In genomic region chr11:76783901-76784813, GRCh38 we compare ENCODE assay signal across 8 cellular contexts. TPM values are rescaled to one million over a fixed set of nuclear protein-coding genes. Genes with fewer than 3 reads are reported as not detected.
DNase-seq lines count a peak whose midpoint lies in the region; ATAC-seq and TF ChIP-seq lines count a peak whose summit lies in the region.

No MANE protein-coding gene starts in this region.

- no peaks in the 10 kb centered on the region for H3K9me3 ChIP-seq in SJCRH30 (replicated peaks)
- H3K9me3 ChIP-seq in naive thymus-derived CD4-positive, alpha-beta T cell (ENCODE audit: control insufficient read depth in 2 of 3, low read length in 3 of 3), result no peaks in the 10 kb centered on the region

- intact Hi-C loops in naive thymus-derived CD4-positive, alpha-beta T cell (cut with micrococcal nuclease), result loop anchor here in 1 of 2 donors (2.0 to 10.0 kb wide), 2 partner anchors 15 to 339 kb away; partner anchors contain the start of gene EMSY

- POLR2A ChIA-PET in naive thymus-derived CD4-positive, alpha-beta T cell (lab: Charles Lee), result no interaction called here

- H3K27ac ChIP-seq in SJCRH30, result peak overlapping the region; percentile 83
- no peak overlapping the region for H3K27ac ChIP-seq in naive thymus-derived CD4-positive, alpha-beta T cell (ENCODE audit: low read depth, low read length)

- no peak for DNase-seq in T-helper 1 cell
- peak; percentile 85 for DNase-seq in SJCRH30
- DNase-seq in erythroblast (lab: John Stamatoyannopoulos, UW), result peak; percentile 80 to 81
- DNase-seq in naive thymus-derived CD4-positive, alpha-beta T cell, result no peak

- H3K4me1 Mint-ChIP-seq in T-helper 1 cell treated with Interleukin-12 subunit alpha and Interleukin-12 subunit beta and Interleukin-4 antibody, amounts not matched to agents 30 μg/mL and 1 μg/mL, for 36 hours (ENCODE audit: low read depth), result peaks cover 10% of the 10 kb centered on the region
- H3K4me1 Mint-ChIP-seq in naive thymus-derived CD4-positive, alpha-beta T cell, result peaks cover 4 to 16% (median 8%) of the 10 kb centered on the region in 7 donors

- ATAC-seq in naive thymus-derived CD4-positive, alpha-beta T cell, result no peak
- no peak for ATAC-seq in HG03432 (IDR thresholded peaks at IDR 0.05; ENCODE audit: unreplicated experiment)
- no peak for ATAC-seq in GM21381 (IDR thresholded peaks at IDR 0.05; ENCODE audit: unreplicated experiment)
- no peak for ATAC-seq in HG03571 (IDR thresholded peaks at IDR 0.05; ENCODE audit: unreplicated experiment)

- CTCF ChIA-PET in naive thymus-derived CD4-positive, alpha-beta T cell (lab: Charles Lee), result no interaction called here

- H3K27ac Mint-ChIP-seq in T-helper 1 cell treated with Interleukin-12 subunit alpha and Interleukin-12 subunit beta and Interleukin-4 antibody, amounts not matched to agents 30 μg/mL and 1 μg/mL, for 36 hours, result no peak overlapping the region
- no peak overlapping the region for H3K27ac Mint-ChIP-seq in naive thymus-derived CD4-positive, alpha-beta T cell

- H3K4me1 ChIP-seq in SJCRH30, result no peaks in the 10 kb centered on the region
- H3K4me1 ChIP-seq in naive thymus-derived CD4-positive, alpha-beta T cell (ENCODE audit: control insufficient read depth in 2 of 2, insufficient read depth in 2 of 2, low read length in 2 of 2), result peaks cover 0 to 4% of the 10 kb centered on the region in 2 donors

- H3K4me3 ChIP-seq in SJCRH30, result peak overlapping the region; percentile 97
- H3K4me3 ChIP-seq in naive thymus-derived CD4-positive, alpha-beta T cell (ENCODE audit: low read length), result no peak overlapping the region

- H3K9me3 Mint-ChIP-seq in T-helper 1 cell treated with Interleukin-12 subunit alpha and Interleukin-12 subunit beta and Interleukin-4 antibody, amounts not matched to agents 30 μg/mL and 1 μg/mL, for 36 hours, result no peaks in the 10 kb centered on the region
- H3K9me3 Mint-ChIP-seq in naive thymus-derived CD4-positive, alpha-beta T cell, result peaks cover 0 to 1% (median 0%) of the 10 kb centered on the region in 11 donors

- H3K36me3 ChIP-seq in SJCRH30, result no peaks in the 10 kb centered on the region
- H3K36me3 ChIP-seq in naive thymus-derived CD4-positive, alpha-beta T cell (ENCODE audit: control insufficient read depth in 2 of 3, insufficient read depth in 3 of 3, low read length in 3 of 3), result no peaks in the 10 kb centered on the region

- H3K27me3 ChIP-seq in SJCRH30, result no peaks in the 10 kb centered on the region
- peaks cover 4 to 8% of the 10 kb centered on the region in 2 donors for H3K27me3 ChIP-seq in naive thymus-derived CD4-positive, alpha-beta T cell (ENCODE audit: control insufficient read depth in 2 of 2, insufficient read depth in 2 of 2, low read length in 2 of 2)

- peaks cover 54% of the 10 kb centered on the region for H3K27me3 Mint-ChIP-seq in T-helper 1 cell treated with Interleukin-12 subunit alpha and Interleukin-12 subunit beta and Interleukin-4 antibody, amounts not matched to agents 30 μg/mL and 1 μg/mL, for 36 hours (ENCODE audit: low read depth)
- peaks cover 35 to 56% (median 40%) of the 10 kb centered on the region in 5 donors for H3K27me3 Mint-ChIP-seq in naive thymus-derived CD4-positive, alpha-beta T cell

- no peaks in the 10 kb centered on the region for H3K36me3 Mint-ChIP-seq in T-helper 1 cell treated with Interleukin-12 subunit alpha and Interleukin-12 subunit beta and Interleukin-4 antibody, amounts not matched to agents 30 μg/mL and 1 μg/mL, for 36 hours (ENCODE audit: low read depth)
- peaks cover 0 to 3% (median 0%) of the 10 kb centered on the region in 5 donors for H3K36me3 Mint-ChIP-seq in naive thymus-derived CD4-positive, alpha-beta T cell

- TF ChIP-seq POLR2A in erythroblast (IDR thresholded peaks at IDR 0.05; ENCODE audit: low read length), result no peak

- H3K4me3 Mint-ChIP-seq in T-helper 1 cell treated with Interleukin-12 subunit alpha and Interleukin-12 subunit beta and Interleukin-4 antibody, amounts not matched to agents 30 μg/mL and 1 μg/mL, for 36 hours, result peak overlapping the region; percentile 42
- peak overlapping the region in 9 of 10 donors; percentile 44 to 93 (median 58) for H3K4me3 Mint-ChIP-seq in naive thymus-derived CD4-positive, alpha-beta T cell

RNA-seq across cellular contexts. Expression of gene TSKU, which starts 1.0 kb away (rescaled TPM):
- 18.2 and 21.2 TPM in 2 replicates for total RNA-seq in SJCRH30 (2014; rRNA removed; shearing (Covaris generic))
- 1 to 10 TPM in 1 of 5 experiments, under 1 TPM in 1, not detected in 3; 0.13 to 1.5 TPM for total RNA-seq in naive thymus-derived CD4-positive, alpha-beta T cell
- polyA plus RNA-seq in naive thymus-derived CD4-positive, alpha-beta T cell, result not detected

Comparison
In these comparisons a context has a peak if more than half of its experiments do, and no peak if none do; other contexts are left out.
1. DNase-seq: peak in SJCRH30 (2 of 2) and erythroblast (2 of 2); none in T-helper 1 cell (0 of 5) and naive thymus-derived CD4-positive, alpha-beta T cell (0 of 9).